In the genomic region with DNA sequence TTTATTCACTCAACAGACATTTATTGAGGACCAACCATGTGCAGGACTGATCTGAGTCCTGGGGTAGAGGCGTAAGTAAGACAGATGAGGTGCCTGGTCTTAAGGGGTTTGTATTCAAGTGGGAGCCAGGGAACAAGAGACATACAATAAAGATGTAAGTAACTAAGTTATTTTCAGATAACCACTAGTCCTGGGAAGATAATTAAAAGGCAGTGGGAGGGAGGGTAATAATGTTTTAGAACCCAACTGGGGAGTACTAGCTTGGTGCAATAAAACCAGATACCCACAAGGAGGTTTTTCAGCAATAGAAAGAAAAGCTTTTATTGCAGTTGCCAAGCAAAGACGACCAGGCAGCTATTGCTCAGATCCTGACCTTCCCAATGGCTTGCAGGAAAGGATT, we compare ENCODE assay signal across 27 cellular contexts.
"Had no signal": no experiment of that assay in that cellular context is flagged by ENCODE, and none has a peak within 500 bp of the region (broad histone marks: within the 10 kb centered on the region; RNA-seq: fewer than 3 reads in every experiment).

No MANE protein-coding gene starts in this region.

- H3K4me1 Mint-ChIP-seq: activated T-helper 17 cell treated with anti-CD3 and anti-CD28 coated beads, Interleukin-2, amount 50 U/mL, for 72 hours; central memory CD8-positive, alpha-beta T cell had no signal

- H3K27ac Mint-ChIP-seq: activated CD8-positive, alpha-beta T cell treated with anti-CD3 and anti-CD28 coated beads for 36 hours; activated naive CD8-positive, alpha-beta T cell; activated T-helper 17 cell treated with anti-CD3 and anti-CD28 coated beads, Interleukin-2, amount 50 U/mL, for 72 hours; effector memory CD8-positive, alpha-beta T cell had no signal

- H3K27me3 ChIP-seq: body of pancreas, cardiac muscle cell, foreskin keratinocyte, gastrocnemius medialis had no signal

- H3K4me1 ChIP-seq: esophagus muscularis mucosa, foreskin keratinocyte, gastrocnemius medialis had no signal

- ATAC-seq: activated CD8-positive, alpha-beta T cell treated with anti-CD3 and anti-CD28 coated beads for 36 hours; activated T-cell treated with anti-CD3 and anti-CD28 coated beads, Interleukin-2, amount 50 U/mL, for 4 hours; activated T-helper 17 cell treated with anti-CD3 and anti-CD28 coated beads, Interleukin-2, amount 50 U/mL, for 72 hours; body of pancreas; effector memory CD8-positive, alpha-beta T cell; foreskin keratinocyte; gastrocnemius medialis had no signal

- H3K27ac ChIP-seq: body of pancreas, cardiac muscle cell, esophagus muscularis mucosa, foreskin keratinocyte, gastrocnemius medialis had no signal

- H3K9me3 ChIP-seq: body of pancreas, esophagus muscularis mucosa, gastrocnemius medialis had no signal

- H3K36me3 ChIP-seq: cardiac muscle cell, esophagus muscularis mucosa, gastrocnemius medialis had no signal

- H3K36me3 Mint-ChIP-seq: activated naive CD8-positive, alpha-beta T cell had no signal

- H3K4me3 ChIP-seq: body of pancreas, cardiac muscle cell, esophagus muscularis mucosa, gastrocnemius medialis had no signal

- H3K4me3 Mint-ChIP-seq: activated CD8-positive, alpha-beta T cell treated with anti-CD3 and anti-CD28 coated beads for 36 hours; activated naive CD8-positive, alpha-beta T cell; activated T-cell treated with anti-CD3 and anti-CD28 coated beads, Interleukin-2, amount 50 U/mL, for 4 hours; activated T-helper 17 cell treated with anti-CD3 and anti-CD28 coated beads, Interleukin-2, amount 50 U/mL, for 72 hours; central memory CD8-positive, alpha-beta T cell; effector memory CD8-positive, alpha-beta T cell had no signal

- H3K27me3 Mint-ChIP-seq: activated CD8-positive, alpha-beta T cell treated with anti-CD3 and anti-CD28 coated beads for 36 hours; activated naive CD8-positive, alpha-beta T cell; activated T-helper 17 cell treated with anti-CD3 and anti-CD28 coated beads, Interleukin-2, amount 50 U/mL, for 72 hours had no signal

- DNase-seq: activated CD4-positive, alpha-beta T cell treated with anti-CD3 and anti-CD28 coated beads for 48 hours; activated CD4-positive, alpha-beta T cell treated with anti-CD3 and anti-CD28 coated beads, Interleukin-2, amount 50 U/mL, for 1 hour; activated CD4-positive, alpha-beta T cell treated with anti-CD3 and anti-CD28 coated beads, Interleukin-2, amount 50 U/mL, for 48 hours; activated CD8-positive, alpha-beta memory T cell treated with anti-CD3 and anti-CD28 coated beads for 24 hours; activated CD8-positive, alpha-beta T cell treated with anti-CD3 and anti-CD28 coated beads for 36 hours; activated effector memory CD4-positive, alpha-beta T cell treated with Interleukin-2 at 50 U/mL for 16 hours; activated gamma-delta T cell treated with Interleukin-2 at 50 U/mL for 16 hours; activated naive CD4-positive, alpha-beta T cell treated with anti-CD3 and anti-CD28 coated beads, Interleukin-2, amount 50 U/mL, for 16 hours; activated naive CD4-positive, alpha-beta T cell treated with Interleukin-2 at 50 U/mL for 16 hours; activated T-cell treated with anti-CD3 and anti-CD28 coated beads, Interleukin-2, amount 50 U/mL, for 4 hours; amniotic stem cell; anterior cingulate cortex; body of pancreas; cortex of kidney; dermis blood vessel endothelial cell; effector CD4-positive, alpha-beta T cell; effector memory CD8-positive, alpha-beta T cell; erythroblast; foreskin keratinocyte; gastrocnemius medialis; glutamatergic neuron; T-helper 2 cell had no signal

- H3K9me3 Mint-ChIP-seq: activated CD8-positive, alpha-beta T cell treated with anti-CD3 and anti-CD28 coated beads for 36 hours; activated T-cell treated with anti-CD3 and anti-CD28 coated beads, Interleukin-2, amount 50 U/mL, for 4 hours; central memory CD8-positive, alpha-beta T cell had no signal
